Comparison of ENCODE assay signal across 8 cellular contexts in the genomic region with DNA sequence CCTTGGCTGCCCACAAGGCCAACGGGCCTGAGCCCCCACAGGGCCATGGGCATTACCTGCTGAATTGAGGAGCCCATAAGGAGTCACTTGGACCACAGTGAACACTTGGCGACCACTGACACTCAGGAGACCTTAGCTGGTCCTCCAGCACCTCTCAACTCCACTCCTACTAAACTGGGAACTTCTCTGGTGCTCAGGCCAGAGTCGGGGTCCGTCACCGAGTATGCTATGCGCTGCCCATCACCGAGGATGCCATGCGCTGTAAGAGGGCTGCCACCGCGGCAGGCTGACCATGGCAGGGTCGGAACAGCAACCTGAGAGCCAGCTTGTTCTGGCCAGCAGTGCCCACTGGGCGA. TPM values are rescaled to one million over a fixed set of nuclear protein-coding genes. Genes with fewer than 3 reads are reported as not detected.
DNase-seq lines count a peak whose midpoint lies in the region; ATAC-seq and TF ChIP-seq lines count a peak whose summit lies in the region.

No MANE protein-coding gene starts in this region.

- peak overlapping the region; percentile 67 for H3K4me3 Mint-ChIP-seq in activated CD8-positive, alpha-beta T cell treated with anti-CD3 and anti-CD28 coated beads, Interleukin-2, amount 10 ng/mL, durations not matched to agents 7 days and 5 days
- peak overlapping the region; percentile 86 to 92 for H3K4me3 Mint-ChIP-seq in stimulated activated naive B cell treated with anti-CD40 and anti-IgM and Interleukin-4, amounts not matched to agents 10 μg/mL and 1 μg/mL and 100 μg/mL, for 72 hours

- H3K9me3 Mint-ChIP-seq in activated CD8-positive, alpha-beta T cell treated with anti-CD3 and anti-CD28 coated beads, Interleukin-2, amount 10 ng/mL, durations not matched to agents 7 days and 5 days (ENCODE audit: insufficient read depth): no peaks in the 10 kb centered on the region
- H3K9me3 Mint-ChIP-seq in stimulated activated naive B cell treated with anti-CD40 and anti-IgM and Interleukin-4, amounts not matched to agents 10 μg/mL and 1 μg/mL and 100 μg/mL, for 72 hours: no peaks in the 10 kb centered on the region

- POLR2A ChIA-PET in activated CD8-positive, alpha-beta T cell treated with anti-CD3 and anti-CD28 coated beads, Interleukin-2, amount 10 ng/mL, durations not matched to agents 7 days and 5 days (lab: Charles Lee): interaction anchor here (0.9 to 3.6 kb wide), 12 partner anchors 9 to 197 kb away, joined by 3 to 29 read pairs (median 6); partner anchors contain the start of genes CANX, HNRNPH1 and MRNIP

- no peaks in the 10 kb centered on the region for H3K27me3 Mint-ChIP-seq in activated CD8-positive, alpha-beta T cell treated with anti-CD3 and anti-CD28 coated beads, Interleukin-2, amount 10 ng/mL, durations not matched to agents 7 days and 5 days (ENCODE audit: low read depth)
- H3K27me3 Mint-ChIP-seq in stimulated activated naive B cell treated with anti-CD40 and anti-IgM and Interleukin-4, amounts not matched to agents 10 μg/mL and 1 μg/mL and 100 μg/mL, for 72 hours: no peaks in the 10 kb centered on the region

- no peak for ATAC-seq in activated CD8-positive, alpha-beta T cell treated with anti-CD3 and anti-CD28 coated beads, Interleukin-2, amount 10 ng/mL, durations not matched to agents 7 days and 5 days
- no peak for ATAC-seq in stimulated activated naive B cell treated with anti-CD40 and anti-IgM and Interleukin-4, amounts not matched to agents 10 μg/mL and 1 μg/mL and 100 μg/mL, for 72 hours (replicated peaks)
- no peak for ATAC-seq in HG03097 (IDR thresholded peaks at IDR 0.05; ENCODE audit: low FRiP score, unreplicated experiment)

- H3K4me1 ChIP-seq in iPS-15b (ENCODE audit: control insufficient read depth, insufficient read depth, low read length): peaks cover 14% of the 10 kb centered on the region

- H3K4me1 Mint-ChIP-seq in activated CD8-positive, alpha-beta T cell treated with anti-CD3 and anti-CD28 coated beads, Interleukin-2, amount 10 ng/mL, durations not matched to agents 7 days and 5 days (ENCODE audit: low read depth): peaks cover 59% of the 10 kb centered on the region
- peaks cover 45 to 84% of the 10 kb centered on the region in 2 donors for H3K4me1 Mint-ChIP-seq in stimulated activated naive B cell treated with anti-CD40 and anti-IgM and Interleukin-4, amounts not matched to agents 10 μg/mL and 1 μg/mL and 100 μg/mL, for 72 hours

- peak overlapping the region; percentile 89 for H3K27ac ChIP-seq in HL-60 (replicated peaks)

- TF ChIP-seq CTCF in HL-60 (IDR thresholded peaks at IDR 0.05; ENCODE audit: insufficient read depth, low read length): no peak

- peak overlapping the region; percentile 86 for H3K27ac Mint-ChIP-seq in activated CD8-positive, alpha-beta T cell treated with anti-CD3 and anti-CD28 coated beads, Interleukin-2, amount 10 ng/mL, durations not matched to agents 7 days and 5 days
- peak overlapping the region; percentile 98 for H3K27ac Mint-ChIP-seq in stimulated activated naive B cell treated with anti-CD40 and anti-IgM and Interleukin-4, amounts not matched to agents 10 μg/mL and 1 μg/mL and 100 μg/mL, for 72 hours

- H3K9me3 ChIP-seq in iPS-15b (ENCODE audit: control insufficient read depth, insufficient read depth, low read length): no peaks in the 10 kb centered on the region

- CTCF ChIA-PET in activated CD8-positive, alpha-beta T cell treated with anti-CD3 and anti-CD28 coated beads, Interleukin-2, amount 10 ng/mL, durations not matched to agents 7 days and 5 days (lab: Charles Lee): interaction anchor here (0.7 to 3.0 kb wide), 4 partner anchors 16 to 57 kb away, joined by 3 to 18 read pairs (median 8); partner anchors contain the start of gene LTC4S

- peaks cover 26% of the 10 kb centered on the region for H3K36me3 ChIP-seq in iPS-15b (ENCODE audit: control insufficient read depth, insufficient read depth, low read length)

- H3K9ac ChIP-seq in iPS-15b (ENCODE audit: low read depth, low read length): peak overlapping the region; percentile 47

- H3K4me3 ChIP-seq in HL-60 (replicated peaks; ENCODE audit: insufficient read depth, low read length) (peak overlapping the region; percentile 88), iPS-15b (ENCODE audit: low read depth, low read length) (peak overlapping the region; percentile 45)

- no peak for DNase-seq in HL-60 (ENCODE audit: low read depth in 1 of 2, low spot score in 1 of 2)
- no peak for DNase-seq in activated CD8-positive, alpha-beta T cell treated with anti-CD3 and anti-CD28 coated beads, Interleukin-2, amount 10 ng/mL, durations not matched to agents 7 days and 5 days
- DNase-seq in stimulated activated naive B cell treated with anti-CD40 and anti-IgM and Interleukin-4, amounts not matched to agents 10 μg/mL and 1 μg/mL and 100 μg/mL, for 72 hours: no peak
- no peak for DNase-seq in COR-L47 (lab: John Stamatoyannopoulos, UW)
- DNase-seq in NCI-H2081 treated with DMSO at 0.1 percent for 48 hours (lab: John Stamatoyannopoulos, UW): no peak
- no peak for DNase-seq in SW480 (ENCODE audit: low spot score)

- H3K27me3 ChIP-seq in HL-60 (ENCODE audit: insufficient read depth, poor library complexity, severe bottlenecking) (no peaks in the 10 kb centered on the region), iPS-15b (ENCODE audit: control insufficient read depth, insufficient read depth, low read length) (no peaks in the 10 kb centered on the region)

- H3K36me3 Mint-ChIP-seq in activated CD8-positive, alpha-beta T cell treated with anti-CD3 and anti-CD28 coated beads, Interleukin-2, amount 10 ng/mL, durations not matched to agents 7 days and 5 days (ENCODE audit: low read depth): peaks cover 36% of the 10 kb centered on the region
- H3K36me3 Mint-ChIP-seq in stimulated activated naive B cell treated with anti-CD40 and anti-IgM and Interleukin-4, amounts not matched to agents 10 μg/mL and 1 μg/mL and 100 μg/mL, for 72 hours: peaks cover 34 to 39% of the 10 kb centered on the region in 2 donors

RNA-seq across cellular contexts. Expression of gene SQSTM1, which starts 0.6 kb away (rescaled TPM):
- 100 to 1,000 TPM in 1 of 2 experiments, 10 to 100 TPM in 1; 100.0 to 102 TPM for total RNA-seq in activated CD8-positive, alpha-beta T cell treated with anti-CD3 and anti-CD28 coated beads, Interleukin-2, amount 10 ng/mL, durations not matched to agents 7 days and 5 days

RNA-seq across cellular contexts. Expression of gene MGAT4B, which starts 13.4 kb away (rescaled TPM):
- total RNA-seq in activated CD8-positive, alpha-beta T cell treated with anti-CD3 and anti-CD28 coated beads, Interleukin-2, amount 10 ng/mL, durations not matched to agents 7 days and 5 days: 100 to 1,000 TPM in 1 of 2 experiments, 10 to 100 TPM in 1; 85.9 to 103 TPM

RNA-seq across cellular contexts. Expression of gene LTC4S, which starts 26.3 kb away (rescaled TPM):
- total RNA-seq in activated CD8-positive, alpha-beta T cell treated with anti-CD3 and anti-CD28 coated beads, Interleukin-2, amount 10 ng/mL, durations not matched to agents 7 days and 5 days: 1 to 10 TPM; 3.7 to 3.8 TPM

RNA-seq across cellular contexts. Expression of gene MRNIP, which starts 38.5 kb away (rescaled TPM):
- 10 to 100 TPM; 16.1 to 17.1 TPM for total RNA-seq in activated CD8-positive, alpha-beta T cell treated with anti-CD3 and anti-CD28 coated beads, Interleukin-2, amount 10 ng/mL, durations not matched to agents 7 days and 5 days
